Comparison of ENCODE assay signal across 1 cellular context in the genomic region with DNA sequence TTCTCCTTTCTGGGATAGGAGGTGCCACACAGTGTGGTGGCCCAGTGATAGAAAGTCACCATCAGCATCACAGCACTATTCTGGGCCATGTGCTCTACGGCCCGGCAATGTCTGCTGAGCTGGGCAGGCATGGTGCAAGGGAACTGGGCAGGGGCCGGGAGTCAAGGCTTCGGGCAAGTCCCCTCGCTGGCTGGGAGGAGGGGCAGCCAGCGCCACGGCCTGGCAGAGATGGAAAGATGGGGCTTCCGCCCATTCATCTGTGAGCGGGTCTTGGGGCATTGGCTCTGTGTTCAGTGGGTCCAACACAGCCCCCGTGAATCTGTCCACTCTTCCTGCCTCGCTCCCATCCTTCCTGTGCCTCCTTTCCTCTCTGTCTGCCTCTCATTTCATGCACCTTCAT.
A peak's percentile ranks its signal among the peaks of the same experiment; 100 is the strongest.
TF ChIP-seq lines count a peak whose summit lies in the region.

No MANE protein-coding gene starts in this region.

TF ChIP-seq in PFSK-1, 5 proteins besides CTCF, POLR2A, EP300 and RAD21:
- TF ChIP-seq POLR2AphosphoS5 (IDR thresholded peaks at IDR 0.05; ENCODE audit: low read depth, low read length) (peak; percentile 44), TAF1 (IDR thresholded peaks at IDR 0.05; ENCODE audit: borderline replicate concordance, insufficient read depth, low read length) (no peak), SIN3A (IDR thresholded peaks at IDR 0.05; ENCODE audit: borderline replicate concordance, insufficient read depth, low read length) (no peak)
- TF ChIP-seq, protein P1, sequence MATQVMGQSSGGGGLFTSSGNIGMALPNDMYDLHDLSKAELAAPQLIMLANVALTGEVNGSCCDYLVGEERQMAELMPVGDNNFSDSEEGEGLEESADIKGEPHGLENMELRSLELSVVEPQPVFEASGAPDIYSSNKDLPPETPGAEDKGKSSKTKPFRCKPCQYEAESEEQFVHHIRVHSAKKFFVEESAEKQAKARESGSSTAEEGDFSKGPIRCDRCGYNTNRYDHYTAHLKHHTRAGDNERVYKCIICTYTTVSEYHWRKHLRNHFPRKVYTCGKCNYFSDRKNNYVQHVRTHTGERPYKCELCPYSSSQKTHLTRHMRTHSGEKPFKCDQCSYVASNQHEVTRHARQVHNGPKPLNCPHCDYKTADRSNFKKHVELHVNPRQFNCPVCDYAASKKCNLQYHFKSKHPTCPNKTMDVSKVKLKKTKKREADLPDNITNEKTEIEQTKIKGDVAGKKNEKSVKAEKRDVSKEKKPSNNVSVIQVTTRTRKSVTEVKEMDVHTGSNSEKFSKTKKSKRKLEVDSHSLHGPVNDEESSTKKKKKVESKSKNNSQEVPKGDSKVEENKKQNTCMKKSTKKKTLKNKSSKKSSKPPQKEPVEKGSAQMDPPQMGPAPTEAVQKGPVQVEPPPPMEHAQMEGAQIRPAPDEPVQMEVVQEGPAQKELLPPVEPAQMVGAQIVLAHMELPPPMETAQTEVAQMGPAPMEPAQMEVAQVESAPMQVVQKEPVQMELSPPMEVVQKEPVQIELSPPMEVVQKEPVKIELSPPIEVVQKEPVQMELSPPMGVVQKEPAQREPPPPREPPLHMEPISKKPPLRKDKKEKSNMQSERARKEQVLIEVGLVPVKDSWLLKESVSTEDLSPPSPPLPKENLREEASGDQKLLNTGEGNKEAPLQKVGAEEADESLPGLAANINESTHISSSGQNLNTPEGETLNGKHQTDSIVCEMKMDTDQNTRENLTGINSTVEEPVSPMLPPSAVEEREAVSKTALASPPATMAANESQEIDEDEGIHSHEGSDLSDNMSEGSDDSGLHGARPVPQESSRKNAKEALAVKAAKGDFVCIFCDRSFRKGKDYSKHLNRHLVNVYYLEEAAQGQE (IDR thresholded peaks at IDR 0.05; ENCODE audit: insufficient read depth in 1 of 2, low read depth in 2 of 2, low read length in 2 of 2) = no peak
